11 cellular contexts compared by ENCODE assay signal in genomic region chr6:17417817-17418216, GRCh38. TPM values are rescaled to one million over a fixed set of nuclear protein-coding genes. Genes with fewer than 3 reads are reported as not detected.
A peak's percentile ranks its signal among the peaks of the same experiment; 100 is the strongest.
DNase-seq lines count a peak whose midpoint lies in the region; ATAC-seq and TF ChIP-seq lines count a peak whose summit lies in the region.
"Had no signal": no experiment of that assay in that cellular context is flagged by ENCODE, and none has a peak within 500 bp of the region (broad histone marks: within the 10 kb centered on the region; RNA-seq: fewer than 3 reads in every experiment).

No MANE protein-coding gene starts in this region.

- intact Hi-C loops in Panc1 (cut with micrococcal nuclease; ENCODE audit: unreplicated experiment) (no loop called here), esophagus squamous epithelium (cut with DNase I) (no loop called here)

- H3K9me3 ChIP-seq in BLaER1 (peaks cover 7% of the 10 kb centered on the region; the same call in 1 of the 2 replicates), Panc1 (ENCODE audit: control insufficient read depth, insufficient read depth, low read depth, low read length) (no peaks in the 10 kb centered on the region), esophagus squamous epithelium (no peaks in the 10 kb centered on the region), neuronal stem cell (replicated peaks in 1 of 2; ENCODE audit: control insufficient read depth in 2 of 2, insufficient read depth in 1 of 2, low read depth in 1 of 2, low read length in 2 of 2) (peaks cover 0 to 1% of the 10 kb centered on the region in 2 donors)

- no peak overlapping the region for H3K18ac ChIP-seq in neuronal stem cell (ENCODE audit: low read length)

- no peak overlapping the region for H3K4ac ChIP-seq in neuronal stem cell (ENCODE audit: low read length)

- H3K27me3 Mint-ChIP-seq in natural killer cell treated with Interleukin-12 subunit alpha and Interleukin-12 subunit beta and Interleukin-15 and Interleukin-18, amount 100 ng/mL, for 72 hours = peaks cover 10 to 32% of the 10 kb centered on the region in 2 donors

- H3K27ac ChIP-seq in BLaER1 (peak overlapping the region; percentile 94), Panc1 (ENCODE audit: low read length) (peak overlapping the region; percentile 49), esophagus squamous epithelium (peak overlapping the region in 3 of 4 donors; percentile 48 to 65 (median 56)), neuronal stem cell (replicated peaks; ENCODE audit: low read length) (peak overlapping the region; percentile 33)

- H3K4me1 Mint-ChIP-seq in natural killer cell treated with Interleukin-12 subunit alpha and Interleukin-12 subunit beta and Interleukin-15 and Interleukin-18, amount 100 ng/mL, for 72 hours (ENCODE audit: low read depth in 2 of 2) = no peaks in the 10 kb centered on the region

- POLR2A ChIA-PET in Panc1 (lab: Charles Lee) = no interaction called here

- H2BK5ac ChIP-seq in neuronal stem cell (ENCODE audit: low read length) = no peak overlapping the region

- H3K9ac ChIP-seq in BLaER1 = peak overlapping the region; percentile 85
- H3K9ac ChIP-seq in neuronal stem cell (ENCODE audit: low read depth, low read length, poor library complexity) = no peak overlapping the region

- H4K91ac ChIP-seq in neuronal stem cell (ENCODE audit: low read depth, low read length, poor library complexity) = no peak overlapping the region

- BruUV-seq in Panc1 (replicated peaks; lab: Mats Ljungman, UMichigan) = no TSS peak

- H2BK120ac ChIP-seq in neuronal stem cell (ENCODE audit: low read depth, low read length) = no peak overlapping the region

- peaks cover 2% of the 10 kb centered on the region for H3K9me3 Mint-ChIP-seq in natural killer cell treated with Interleukin-12 subunit alpha and Interleukin-12 subunit beta and Interleukin-15 and Interleukin-18, amount 100 ng/mL, for 72 hours

- H3K27ac Mint-ChIP-seq in natural killer cell treated with Interleukin-12 subunit alpha and Interleukin-12 subunit beta and Interleukin-15 and Interleukin-18, amount 100 ng/mL, for 72 hours = no peak overlapping the region

- CTCF ChIA-PET in Panc1 (lab: Charles Lee) = interaction anchor here (1.1 kb wide), 1 partner anchor 9 kb away, joined by 3 read pairs; no protein-coding TSS in a partner anchor

- H3K27me3 ChIP-seq in BLaER1 (no peaks in the 10 kb centered on the region), Panc1 (ENCODE audit: control insufficient read depth, insufficient read depth, low read length) (no peaks in the 10 kb centered on the region), esophagus squamous epithelium (no peaks in the 10 kb centered on the region), neuronal stem cell (ENCODE audit: control insufficient read depth in 3 of 3, insufficient read depth in 3 of 3, low read depth in 1 of 3, low read length in 3 of 3) (no peaks in the 10 kb centered on the region)

- H4K8ac ChIP-seq in neuronal stem cell (ENCODE audit: low read depth, low read length) = no peak overlapping the region

- H2BK12ac ChIP-seq in neuronal stem cell (ENCODE audit: low read length) = no peak overlapping the region

- TF ChIP-seq CTCF in Panc1 (IDR thresholded peaks at IDR 0.05) (no peak), esophagus squamous epithelium (IDR thresholded peaks at IDR 0.05) (no peak), GM13977 (IDR thresholded peaks at IDR 0.05; ENCODE audit: extremely low read depth, insufficient read depth, missing control alignments) (no peak)

- in situ Hi-C loops in Panc1 (cut with HindIII; ENCODE audit: low pct_unique_long_range_greater_than_20kb, low sequenced_read_pairs) (no loop called here), GM13977 (cut with MboI; ENCODE audit: low pct_unique_long_range_greater_than_20kb, low sequenced_read_pairs, unreplicated experiment) (loop anchor here (25.0 kb wide), 1 partner anchor 106 kb away; no protein-coding TSS in a partner anchor)

- H3K4me3 Mint-ChIP-seq in natural killer cell treated with Interleukin-12 subunit alpha and Interleukin-12 subunit beta and Interleukin-15 and Interleukin-18, amount 100 ng/mL, for 72 hours = no peak overlapping the region

- no peaks in the 10 kb centered on the region for H4K20me1 ChIP-seq in BLaER1

- peak; percentile 75 for ATAC-seq in Panc1
- no peak for ATAC-seq in GM21528 (IDR thresholded peaks at IDR 0.05; ENCODE audit: low FRiP score, unreplicated experiment)
- no peak for ATAC-seq in GM19035 (IDR thresholded peaks at IDR 0.05; ENCODE audit: unreplicated experiment)
- no peak for ATAC-seq in natural killer cell treated with Interleukin-12 subunit alpha and Interleukin-12 subunit beta and Interleukin-15 and Interleukin-18, amount 100 ng/mL, for 72 hours

- no peak overlapping the region for H3K14ac ChIP-seq in neuronal stem cell (ENCODE audit: low read length)

- no peak for TF ChIP-seq POLR2A in esophagus squamous epithelium (IDR thresholded peaks at IDR 0.05)

- no peak overlapping the region for H2BK15ac ChIP-seq in neuronal stem cell (ENCODE audit: low read length)

- no peak overlapping the region for H3K23ac ChIP-seq in neuronal stem cell (ENCODE audit: low read depth, low read length, poor library complexity)

- H3K79me1 ChIP-seq in neuronal stem cell (ENCODE audit: low read depth, low read length) = peaks cover 4% of the 10 kb centered on the region

- H3K4me3 ChIP-seq in BLaER1 (no peak overlapping the region), Panc1 (ENCODE audit: low read depth in 2 of 2, low read length in 2 of 2) (peak overlapping the region in 1 of 2 experiments; percentile 23; a peak in 2 of 4 replicates), esophagus squamous epithelium (no peak overlapping the region), neuronal stem cell (ENCODE audit: low read length in 2 of 2) (no peak overlapping the region)

- H2AK5ac ChIP-seq in neuronal stem cell (ENCODE audit: low read depth, low read length) = no peak overlapping the region

- WGBS in esophagus squamous epithelium, 2 donors = 39 to 64% methylated on average over 4 of the region's 4 CpGs
- WGBS in neuronal stem cell (ENCODE audit: extremely low coverage in 2 of 2, insufficient read length in 2 of 2, insufficient replicate concordance in 1 of 2), 2 donors = no CpG with 5 or more reads among the region's 4 CpGs

- DNase-seq in Panc1 (ENCODE audit: low read depth, low spot score) = no peak
- no peak for DNase-seq in esophagus squamous epithelium (lab: John Stamatoyannopoulos, UW)
- peak; percentile 45 for DNase-seq in neuronal stem cell (ENCODE audit: low spot score)
- DNase-seq in natural killer cell treated with Interleukin-12 subunit alpha and Interleukin-12 subunit beta and Interleukin-15 and Interleukin-18, amount 100 ng/mL, for 72 hours (ENCODE audit: low spot score) = no peak
- DNase-seq in GM13977 (ENCODE audit: low spot score) = no peak
- DNase-seq: activated CD4-positive, alpha-beta T cell treated with anti-CD3 and anti-CD28 coated beads for 1 hour; GDM1; NCI-H1105 had no signal

- no peaks in the 10 kb centered on the region for H3K36me3 Mint-ChIP-seq in natural killer cell treated with Interleukin-12 subunit alpha and Interleukin-12 subunit beta and Interleukin-15 and Interleukin-18, amount 100 ng/mL, for 72 hours

- no peak overlapping the region for H2AFZ ChIP-seq in neuronal stem cell (ENCODE audit: low read length)

- H3K4me2 ChIP-seq in BLaER1 = peak overlapping the region; percentile 76
- no peak overlapping the region for H3K4me2 ChIP-seq in neuronal stem cell (ENCODE audit: insufficient read depth, low read length, poor library complexity, severe bottlenecking)

- H3K36me3 ChIP-seq in BLaER1 (no peaks in the 10 kb centered on the region), Panc1 (ENCODE audit: control insufficient read depth, insufficient read depth, low read length) (no peaks in the 10 kb centered on the region), esophagus squamous epithelium (no peaks in the 10 kb centered on the region), neuronal stem cell (replicated peaks in 1 of 2; ENCODE audit: control insufficient read depth in 2 of 2, insufficient read depth in 2 of 2, low read length in 2 of 2) (peaks cover 2 to 10% of the 10 kb centered on the region in 2 donors)

- H3K4me1 ChIP-seq in BLaER1 (peaks cover 81% of the 10 kb centered on the region), Panc1 (ENCODE audit: control insufficient read depth, insufficient read depth, low read length) (peaks cover 33% of the 10 kb centered on the region), esophagus squamous epithelium (peaks cover 0 to 13% (median 0%) of the 10 kb centered on the region in 3 donors), neuronal stem cell (ENCODE audit: control insufficient read depth in 2 of 2, insufficient read depth in 1 of 2, low read depth in 1 of 2, low read length in 2 of 2) (peaks cover 2 to 14% of the 10 kb centered on the region in 2 donors)

RNA-seq across cellular contexts. Expression of gene CAP2, which starts 24.4 kb away (rescaled TPM):
- total RNA-seq in Panc1 (2021; ENCODE audit: unreplicated experiment) (37.0 TPM), esophagus squamous epithelium (1 to 10 TPM; 2.0 to 5.5 (median 2.7) TPM)
- 46.3 TPM for polyA plus RNA-seq in Panc1 (2012; ENCODE audit: insufficient read length)
- 41.0 TPM for polyA plus RNA-seq in neuronal stem cell (2013, experiment 1 of 2)
- 42.6 TPM for polyA plus RNA-seq in neuronal stem cell (2013, experiment 2 of 2)
- not detected for total RNA-seq in natural killer cell treated with Interleukin-12 subunit alpha and Interleukin-12 subunit beta and Interleukin-15 and Interleukin-18, amount 100 ng/mL, for 72 hours

Comparison
In these comparisons a context has a peak if more than half of its experiments do, and no peak if none do; other contexts are left out.
1. H3K27ac ChIP-seq: peak in every context shown above with its lines; median percentile 94 in BLaER1; 56 in esophagus squamous epithelium; 49 in Panc1; 33 in neuronal stem cell.